ENCODE assay signal across 8 cellular contexts in the genomic region with DNA sequence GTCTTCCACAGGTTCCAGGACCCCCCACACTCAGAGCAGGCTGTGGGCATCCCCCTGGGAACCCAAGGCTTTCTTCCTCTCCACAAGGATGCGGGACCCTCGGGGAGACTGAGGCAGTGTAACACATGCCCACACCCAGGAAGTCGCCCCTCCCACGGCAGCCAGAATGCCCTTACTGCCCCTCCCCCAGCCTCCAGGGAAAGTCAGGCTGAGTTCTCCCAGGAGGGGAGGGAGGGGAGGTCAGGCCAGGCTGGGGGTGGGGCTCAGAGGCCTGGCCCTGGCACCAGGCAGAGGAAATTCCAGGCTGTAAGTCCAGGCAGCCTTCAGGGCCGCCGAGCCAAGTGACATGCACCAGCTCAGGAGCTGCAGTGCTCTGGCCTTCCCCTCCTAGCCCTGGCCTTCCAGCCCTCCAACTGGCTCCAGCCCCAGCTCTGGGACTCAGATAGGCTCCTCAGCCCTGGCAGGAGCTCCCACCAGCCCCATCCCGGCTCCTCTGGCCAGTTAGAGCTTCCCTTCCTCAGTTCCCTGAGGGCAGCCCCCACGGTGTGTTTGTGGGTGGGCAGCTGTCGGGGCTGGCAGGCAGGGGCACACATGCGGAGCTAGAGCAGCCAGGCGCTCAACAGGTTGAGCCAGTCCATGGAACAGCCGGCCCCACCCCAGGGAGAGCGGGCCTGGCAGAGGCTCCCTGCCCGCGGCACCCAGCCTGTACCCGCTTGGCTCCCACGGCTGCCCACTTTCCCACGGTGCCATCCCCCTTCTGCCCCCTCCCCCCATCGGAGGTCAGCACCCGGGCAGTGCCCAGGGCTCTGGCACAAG. TPM values are rescaled to one million over a fixed set of nuclear protein-coding genes. Genes with fewer than 3 reads are reported as not detected.
DNase-seq lines count a peak whose midpoint lies in the region; ATAC-seq, FAIRE-seq and TF ChIP-seq lines count a peak whose summit lies in the region.

No MANE protein-coding gene starts in this region.

- H3K36me3 Mint-ChIP-seq in MCF 10A (ENCODE audit: insufficient read depth, unreplicated experiment), result peaks cover 9% of the 10 kb centered on the region

- no peaks in the 10 kb centered on the region for H3K9me3 Mint-ChIP-seq in MCF 10A (ENCODE audit: unreplicated experiment)
- H3K9me3 Mint-ChIP-seq in stimulated activated naive CD8-positive, alpha-beta T cell treated with anti-CD3 and anti-CD28 coated beads, Interleukin-15, amount 100 ng/mL, for 72 hours, result no peaks in the 10 kb centered on the region

- peaks cover 74% of the 10 kb centered on the region for H3K79me2 ChIP-seq in keratinocyte (ENCODE audit: control insufficient read depth, insufficient read depth, low read length)

- H3K36me3 ChIP-seq in HUES6 (ENCODE audit: control insufficient read depth, insufficient read depth, low read length) (no peaks in the 10 kb centered on the region), keratinocyte (ENCODE audit: control insufficient read depth in 2 of 2, extremely low read depth in 1 of 2, insufficient read depth in 2 of 2, low read length in 2 of 2) (peaks cover 3 to 16% of the 10 kb centered on the region in 2 experiments)

- H3K9me3 ChIP-seq in HUES6 (ENCODE audit: control insufficient read depth, insufficient read depth, low read depth, low read length) (no peaks in the 10 kb centered on the region), keratinocyte (ENCODE audit: control insufficient read depth, low read depth, low read length) (no peaks in the 10 kb centered on the region)

- H3K27me3 Mint-ChIP-seq in MCF 10A (ENCODE audit: insufficient read depth, unreplicated experiment), result no peaks in the 10 kb centered on the region
- no peaks in the 10 kb centered on the region for H3K27me3 Mint-ChIP-seq in stimulated activated naive CD8-positive, alpha-beta T cell treated with anti-CD3 and anti-CD28 coated beads, Interleukin-15, amount 100 ng/mL, for 72 hours

- FAIRE-seq in keratinocyte (lab: Jason Lieb, UNC), result no peak

- peaks cover 42% of the 10 kb centered on the region for H3K4me1 Mint-ChIP-seq in MCF 10A (ENCODE audit: insufficient read depth, unreplicated experiment)
- peaks cover 87% of the 10 kb centered on the region for H3K4me1 Mint-ChIP-seq in stimulated activated naive CD8-positive, alpha-beta T cell treated with anti-CD3 and anti-CD28 coated beads, Interleukin-15, amount 100 ng/mL, for 72 hours

- no peaks in the 10 kb centered on the region for H3K9me1 ChIP-seq in keratinocyte (ENCODE audit: control insufficient read depth, extremely low read depth, insufficient read depth, low read length)

- H3K4me2 ChIP-seq in keratinocyte (ENCODE audit: control insufficient read depth, extremely low read depth, insufficient read depth, low read depth, low read length), result peak overlapping the region; percentile 83

- TF ChIP-seq CTCF in AG04449 (IDR thresholded peaks at IDR 0.05; ENCODE audit: insufficient read depth, low read length, missing control alignments) (no peak), MCF 10A (IDR thresholded peaks at IDR 0.05; ENCODE audit: unreplicated experiment) (no peak), keratinocyte (optimal IDR thresholded peaks at IDR 0.05 in 1 of 3, IDR thresholded peaks at IDR 0.05 in 1 of 3, conservative IDR thresholded peaks at IDR 0.05 in 1 of 3; ENCODE audit: extremely low read depth in 1 of 3, insufficient read depth in 2 of 3, low read length in 3 of 3) (no peak)

- CTCF ChIA-PET in AG04449 (lab: Yijun Ruan, JAX) (interaction anchor here (0.9 to 1.2 kb wide), 2 partner anchors 17 to 35 kb away, joined by 3 read pairs; no protein-coding TSS in a partner anchor), MCF 10A (lab: Yijun Ruan, JAX) (interaction anchor here (0.6 to 3.3 kb wide), 6 partner anchors 16 to 233 kb away, joined by 3 to 16 read pairs (median 3); no protein-coding TSS in a partner anchor)

- no peak for ATAC-seq in stimulated activated naive CD8-positive, alpha-beta T cell treated with anti-CD3 and anti-CD28 coated beads, Interleukin-15, amount 100 ng/mL, for 72 hours
- ATAC-seq in HG03135 (IDR thresholded peaks at IDR 0.05; ENCODE audit: unreplicated experiment) (no peak), GM21737 (IDR thresholded peaks at IDR 0.05; ENCODE audit: unreplicated experiment) (no peak)

- dilution Hi-C loops in keratinocyte (cut with MboI; ENCODE audit: extremely low pct_ligation_motif_present, low sequenced_read_pairs), result no loop called here

- peak overlapping the region; percentile 64; the same call in 1 of the 2 replicates for H3K27ac ChIP-seq in HUES6 (ENCODE audit: low read depth, low read length)
- peak overlapping the region; percentile 86 for H3K27ac ChIP-seq in keratinocyte (ENCODE audit: control insufficient read depth, insufficient read depth, low read length)

- DNase-seq in AG04449 (ENCODE audit: low read depth, low spot score), result no peak
- DNase-seq in MCF 10A (ENCODE audit: unreplicated experiment), result peak; percentile 93
- DNase-seq in keratinocyte (ENCODE audit: low read depth, low spot score), result no peak
- DNase-seq in stimulated activated naive CD8-positive, alpha-beta T cell treated with anti-CD3 and anti-CD28 coated beads, Interleukin-15, amount 100 ng/mL, for 72 hours, result peak in 1 of 2 donors; percentile 14
- DNase-seq in OCI-M2 (lab: John Stamatoyannopoulos, UW; ENCODE audit: unreplicated experiment), result no peak

- peak overlapping the region; percentile 98 for H3K27ac Mint-ChIP-seq in MCF 10A (ENCODE audit: low read depth, unreplicated experiment)
- H3K27ac Mint-ChIP-seq in stimulated activated naive CD8-positive, alpha-beta T cell treated with anti-CD3 and anti-CD28 coated beads, Interleukin-15, amount 100 ng/mL, for 72 hours, result peak overlapping the region in 1 of 2 donors; percentile 91

- peaks cover 8% of the 10 kb centered on the region for H4K20me1 ChIP-seq in keratinocyte (ENCODE audit: control insufficient read depth, extremely low read depth, insufficient read depth, low read length)

- H3K9ac ChIP-seq in HUES6 (ENCODE audit: low read length) (peak overlapping the region; percentile 82), keratinocyte (ENCODE audit: control insufficient read depth, extremely low read depth, insufficient read depth, low read length) (peak overlapping the region; percentile 97)

- POLR2A ChIA-PET in AG04449 (lab: Yijun Ruan, JAX), result interaction anchor here (0.7 to 2.2 kb wide), 5 partner anchors 26 to 174 kb away, joined by 3 to 10 read pairs (median 3); partner anchors contain the start of gene CENATAC
- POLR2A ChIA-PET in MCF 10A (lab: Yijun Ruan, JAX), result interaction anchor here (1.1 to 2.1 kb wide), 4 partner anchors 27 to 299 kb away, joined by 4 to 8 read pairs (median 5); partner anchors contain the start of genes CENATAC, RPS25 and TRAPPC4

- H3K4me1 ChIP-seq in HUES6 (ENCODE audit: control insufficient read depth, insufficient read depth, low read length) (peaks cover 75% of the 10 kb centered on the region), keratinocyte (ENCODE audit: control insufficient read depth, extremely low read depth, insufficient read depth, low read length) (peaks cover 56% of the 10 kb centered on the region)

- BruUV-seq in MCF 10A (replicated peaks; lab: Mats Ljungman, UMichigan), result no TSS peak

- H3K4me3 ChIP-seq in AG04449 (ENCODE audit: low read depth, low read length) (peak overlapping the region; percentile 100), HUES6 (ENCODE audit: low read depth, low read length) (peak overlapping the region; percentile 92), keratinocyte (ENCODE audit: control insufficient read depth in 2 of 3, extremely low read depth in 1 of 3, insufficient read depth in 2 of 3, low read depth in 1 of 3, low read length in 3 of 3) (peak overlapping the region; percentile 75 to 95 (median 92))

- H3K4me3 Mint-ChIP-seq in MCF 10A (ENCODE audit: unreplicated experiment), result peak overlapping the region; percentile 92
- H3K4me3 Mint-ChIP-seq in stimulated activated naive CD8-positive, alpha-beta T cell treated with anti-CD3 and anti-CD28 coated beads, Interleukin-15, amount 100 ng/mL, for 72 hours, result peak overlapping the region; percentile 84 to 89

- intact Hi-C loops in MCF 10A (cut with micrococcal nuclease), result no loop called here

- no peak overlapping the region for H2AFZ ChIP-seq in keratinocyte (ENCODE audit: control insufficient read depth, low read length)

- H3K27me3 ChIP-seq in HUES6 (ENCODE audit: control insufficient read depth, insufficient read depth, low read length) (peaks cover 4% of the 10 kb centered on the region; the same call in 1 of the 2 replicates), keratinocyte (ENCODE audit: control insufficient read depth, extremely low read depth, insufficient read depth, low read length) (no peaks in the 10 kb centered on the region)

RNA-seq across cellular contexts. Expression of gene BCL9L, which starts 3.6 kb away (rescaled TPM):
- total RNA-seq in MCF 10A (2022), result 91.6 and 121 TPM in 2 replicates
- polyA plus RNA-seq in keratinocyte, result 7.7 to 21.3 TPM (median 10.6 TPM) in 3 replicates
- polyA plus RNA-seq in keratinocyte (2011; ENCODE audit: low read depth), result 34.3 TPM
- 11.9 and 23.9 TPM in 2 replicates for polyA plus RNA-seq in keratinocyte (2011; cell fraction: cytosol; rRNA removed)
- 70.6 and 95.4 TPM in 2 replicates for polyA plus RNA-seq in keratinocyte (2011; cell fraction: nucleus; rRNA removed)
- polyA plus RNA-seq in keratinocyte (2012; ENCODE audit: low replicate concordance), result 55.8 and 88.0 TPM in 2 replicates
- polyA minus RNA-seq in keratinocyte, result 12.1 to 134 TPM (median 12.5 TPM) in 3 replicates
- 73.9 TPM for polyA minus RNA-seq in keratinocyte (2011; cell fraction: cytosol; rRNA and poly(A)+ RNA removed)
- 91.6 and 94.2 TPM in 2 replicates for polyA minus RNA-seq in keratinocyte (2011; cell fraction: nucleus; rRNA and poly(A)+ RNA removed)

RNA-seq across cellular contexts. Expression of gene UPK2, which starts 34.0 kb away (rescaled TPM):
- total RNA-seq in MCF 10A (2022), result not detected in 2 replicates
- polyA plus RNA-seq in keratinocyte, result 0.13 to 0.25 TPM (median 0.20 TPM) in 3 replicates
- polyA plus RNA-seq in keratinocyte (2011; ENCODE audit: low read depth), result not detected
- 0.44 and 0.55 TPM in 2 replicates for polyA plus RNA-seq in keratinocyte (2011; cell fraction: cytosol; rRNA removed)
- polyA plus RNA-seq in keratinocyte (2011; cell fraction: nucleus; rRNA removed), result 0.17 and 0.50 TPM in 2 replicates
- 0.44 and 0.50 TPM in 2 replicates for polyA plus RNA-seq in keratinocyte (2012; ENCODE audit: low replicate concordance)
- polyA minus RNA-seq in keratinocyte, result 1.2 TPM in 1 of 3 replicates, not detected in the others
- not detected for polyA minus RNA-seq in keratinocyte (2011; cell fraction: cytosol; rRNA and poly(A)+ RNA removed)
- not detected in 2 replicates for polyA minus RNA-seq in keratinocyte (2011; cell fraction: nucleus; rRNA and poly(A)+ RNA removed)

RNA-seq across cellular contexts. Expression of gene CXCR5, which starts 38.4 kb away (rescaled TPM):
- not detected in 2 replicates for total RNA-seq in MCF 10A (2022)
- not detected in 3 replicates for polyA plus RNA-seq in keratinocyte
- not detected for polyA plus RNA-seq in keratinocyte (2011; ENCODE audit: low read depth)
- not detected in 2 replicates for polyA plus RNA-seq in keratinocyte (2011; cell fraction: cytosol; rRNA removed)
- not detected in 2 replicates for polyA plus RNA-seq in keratinocyte (2011; cell fraction: nucleus; rRNA removed)
- polyA plus RNA-seq in keratinocyte (2012; ENCODE audit: low replicate concordance), result 0.04 TPM in 1 of 2 replicates, not detected in the other
- not detected in 3 replicates for polyA minus RNA-seq in keratinocyte
- polyA minus RNA-seq in keratinocyte (2011; cell fraction: cytosol; rRNA and poly(A)+ RNA removed), result not detected
- polyA minus RNA-seq in keratinocyte (2011; cell fraction: nucleus; rRNA and poly(A)+ RNA removed), result not detected in 2 replicates

RNA-seq across cellular contexts. Expression of gene FOXR1, which starts 49.4 kb away (rescaled TPM):
- not detected in 2 replicates for total RNA-seq in MCF 10A (2022)
- polyA plus RNA-seq in keratinocyte, result not detected in 3 replicates
- not detected for polyA plus RNA-seq in keratinocyte (2011; ENCODE audit: low read depth)
- not detected in 2 replicates for polyA plus RNA-seq in keratinocyte (2011; cell fraction: cytosol; rRNA removed)
- polyA plus RNA-seq in keratinocyte (2011; cell fraction: nucleus; rRNA removed), result not detected in 2 replicates
- not detected in 2 replicates for polyA plus RNA-seq in keratinocyte (2012; ENCODE audit: low replicate concordance)
- polyA minus RNA-seq in keratinocyte, result not detected in 3 replicates
- not detected for polyA minus RNA-seq in keratinocyte (2011; cell fraction: cytosol; rRNA and poly(A)+ RNA removed)
- polyA minus RNA-seq in keratinocyte (2011; cell fraction: nucleus; rRNA and poly(A)+ RNA removed), result not detected in 2 replicates
